In genomic region chr9:37026085-37026935, GRCh38 we compare ENCODE assay signal across 9 cellular contexts. TPM values are rescaled to one million over a fixed set of nuclear protein-coding genes. Genes with fewer than 3 reads are reported as not detected.
DNase-seq lines count a peak whose midpoint lies in the region; ATAC-seq, FAIRE-seq and TF ChIP-seq lines count a peak whose summit lies in the region.
"Had no signal": no experiment of that assay in that cellular context is flagged by ENCODE, and none has a peak within 500 bp of the region (broad histone marks: within the 10 kb centered on the region; RNA-seq: fewer than 3 reads in every experiment).

No MANE protein-coding gene starts in this region.

- intact Hi-C loops in HepG2 (cut with micrococcal nuclease; ENCODE audit: unreplicated experiment) (no loop called here), right lobe of liver (cut with DNase I) (no loop called here), vagina (cut with DNase I) (no loop called here)

- no peaks in the 10 kb centered on the region for H3K4me1 ChIP-seq in HepG2 (ENCODE audit: insufficient read depth, low read length)
- peaks cover 0 to 35% (median 14%) of the 10 kb centered on the region in 4 donors for H3K4me1 ChIP-seq in right lobe of liver
- peaks cover 4 to 15% of the 10 kb centered on the region in 2 experiments; a peak in 2 of 4 replicates for H3K4me1 ChIP-seq in SK-N-SH (ENCODE audit: control insufficient read depth in 1 of 2, insufficient read depth in 2 of 2, low read depth in 1 of 2, low read length in 1 of 2)
- peaks cover 49% of the 10 kb centered on the region for H3K4me1 ChIP-seq in vagina

- no peak for TF ChIP-seq EP300 in HepG2 (IDR thresholded peaks at IDR 0.05; ENCODE audit: low read depth in 2 of 2, low read length in 2 of 2)
- no peak for TF ChIP-seq EP300 in HepG2 (CRISPR knock-in tag; IDR thresholded peaks at IDR 0.05; ENCODE audit: borderline replicate concordance)
- TF ChIP-seq EP300 in SK-N-SH (IDR thresholded peaks at IDR 0.05; ENCODE audit: borderline replicate concordance in 1 of 2, low read depth in 1 of 2, low read length in 1 of 2), result no peak

- FAIRE-seq in HepG2 (lab: Jason Lieb, UNC), result no peak

- in situ Hi-C loops in HepG2 (cut with HindIII; ENCODE audit: extremely low pct_ligation_motif_present, low pct_unique_long_range_greater_than_20kb), result no loop called here

- no peak overlapping the region for H3K9ac ChIP-seq in HepG2 (ENCODE audit: insufficient read depth, low read depth, low read length)
- no peak overlapping the region for H3K9ac ChIP-seq in SK-N-SH

- no peaks in the 10 kb centered on the region for H3K36me3 ChIP-seq in HepG2 (replicated peaks in 1 of 2; ENCODE audit: control insufficient read depth in 1 of 2, insufficient read depth in 2 of 2, low read length in 2 of 2)
- no peaks in the 10 kb centered on the region for H3K36me3 ChIP-seq in right lobe of liver
- H3K36me3 ChIP-seq in SK-N-SH (replicated peaks in 1 of 2; ENCODE audit: control insufficient read depth in 1 of 2, insufficient read depth in 2 of 2, low read length in 1 of 2), result no peaks in the 10 kb centered on the region
- no peaks in the 10 kb centered on the region for H3K36me3 ChIP-seq in vagina

- DNase-seq in HepG2 (ENCODE audit: low spot score), result no peak
- DNase-seq in right lobe of liver, result no peak
- DNase-seq in SK-N-SH, result peak; percentile 80
- no peak for DNase-seq in vagina (ENCODE audit: extremely low spot score in 2 of 2)
- DNase-seq in NCI-H226, result no peak
- no peak for DNase-seq in 8988T
- DNase-seq: NCI-H510A had no signal

- H3F3A ChIP-seq in SK-N-SH (replicated peaks; ENCODE audit: insufficient read depth), result no peaks in the 10 kb centered on the region

- H3K4me2 ChIP-seq in HepG2 (ENCODE audit: low read depth, low read length), result no peak overlapping the region
- H3K4me2 ChIP-seq in SK-N-SH, result peak overlapping the region; percentile 87; the same call in 1 of the 2 replicates

- H3K27ac ChIP-seq in HepG2 (ENCODE audit: extremely low read length, insufficient read depth, low read length) (no peak overlapping the region), right lobe of liver (no peak overlapping the region), SK-N-SH (ENCODE audit: low read depth in 2 of 2, low read length in 1 of 2) (no peak overlapping the region), vagina (no peak overlapping the region)

- TF ChIP-seq POLR2A in HepG2 (IDR thresholded peaks at IDR 0.05; ENCODE audit: insufficient read depth in 1 of 2, low read depth in 2 of 2, low read length in 2 of 2) (no peak), right lobe of liver (IDR thresholded peaks at IDR 0.05) (no peak), vagina (IDR thresholded peaks at IDR 0.05) (no peak)

- WGBS in HepG2 (ENCODE audit: low lambda C conversion rate), result 24% methylated on average over 16 of the region's 63 CpGs
- 2% methylated on average over 13 of the region's 63 CpGs for WGBS in right lobe of liver (ENCODE audit: insufficient coverage, low coverage, low lambda C conversion rate, missing lambda C conversion rate)
- WGBS in SK-N-SH (ENCODE audit: low lambda C conversion rate), result 6% methylated on average over 17 of the region's 63 CpGs

- CTCF ChIA-PET in HepG2 (lab: Yijun Ruan, JAX; ENCODE audit: low intra/inter-chr PET ratio, low total read pairs) (no interaction called here), SK-N-SH (lab: Yijun Ruan, JAX) (interaction anchor here (1.0 to 2.7 kb wide), 6 partner anchors 12 to 236 kb away, joined by 3 to 14 read pairs (median 4); no protein-coding TSS in a partner anchor)

- ATAC-seq in HepG2, result no peak
- no peak for ATAC-seq in right lobe of liver
- no peak for ATAC-seq in HG03342 (IDR thresholded peaks at IDR 0.05; ENCODE audit: unreplicated experiment)

- peaks cover 15 to 89% of the 10 kb centered on the region in 2 experiments for H3K27me3 ChIP-seq in HepG2 (ENCODE audit: control insufficient read depth in 1 of 2, insufficient read depth in 2 of 2, low read length in 2 of 2)
- peaks cover 23 to 64% of the 10 kb centered on the region in 2 donors for H3K27me3 ChIP-seq in right lobe of liver
- peaks cover 57% of the 10 kb centered on the region for H3K27me3 ChIP-seq in SK-N-SH (ENCODE audit: insufficient read depth)
- peaks cover 41% of the 10 kb centered on the region for H3K27me3 ChIP-seq in vagina

- no peaks in the 10 kb centered on the region for H3K9me2 ChIP-seq in SK-N-SH

- H2AFZ ChIP-seq in HepG2 (ENCODE audit: low read length), result no peak overlapping the region
- no peak overlapping the region for H2AFZ ChIP-seq in SK-N-SH (ENCODE audit: low read depth)

- POLR2A ChIA-PET in HepG2 (lab: Yijun Ruan, JAX), result no interaction called here
- POLR2A ChIA-PET in SK-N-SH (lab: Yijun Ruan, JAX), result interaction anchor here (1.4 kb wide), 1 partner anchor 11 kb away, joined by 4 read pairs; no protein-coding TSS in a partner anchor

- no peak for TF ChIP-seq RAD21 in HepG2 (CRISPR knock-in tag; IDR thresholded peaks at IDR 0.05)
- no peak for TF ChIP-seq RAD21 in SK-N-SH (IDR thresholded peaks at IDR 0.05; ENCODE audit: low read length)

- BruUV-seq in HepG2 (replicated peaks; lab: Mats Ljungman, UMichigan), result no TSS peak

- no peaks in the 10 kb centered on the region for H3K79me2 ChIP-seq in HepG2 (ENCODE audit: insufficient read depth, low read length)
- no peaks in the 10 kb centered on the region for H3K79me2 ChIP-seq in SK-N-SH (ENCODE audit: insufficient read depth)

- H4K20me1 ChIP-seq in HepG2 (ENCODE audit: insufficient read depth, low read length) (0 out of 2 replicates have a peak, but pooled peaks cover 2% of the 10 kb centered on the region), SK-N-SH (ENCODE audit: insufficient read depth) (0 out of 2 replicates have a peak, but pooled peaks cover 5% of the 10 kb centered on the region)

- H3K9me3 ChIP-seq in HepG2 (ENCODE audit: low read length), result no peaks in the 10 kb centered on the region
- no peaks in the 10 kb centered on the region for H3K9me3 ChIP-seq in right lobe of liver
- H3K9me3 ChIP-seq in SK-N-SH, result no peaks in the 10 kb centered on the region
- no peaks in the 10 kb centered on the region for H3K9me3 ChIP-seq in iPS-18c (ENCODE audit: control insufficient read depth, insufficient read depth, low read length)
- no peaks in the 10 kb centered on the region for H3K9me3 ChIP-seq in vagina

- H3K4me3 ChIP-seq in HepG2 (replicated peaks in 1 of 3; ENCODE audit: insufficient read depth in 1 of 3, low read depth in 2 of 3, low read length in 3 of 3) (no peak overlapping the region), right lobe of liver (no peak overlapping the region), SK-N-SH (ENCODE audit: low read depth in 2 of 2, low read length in 1 of 2) (peak overlapping the region in 1 of 2 experiments; percentile 46; a peak in 3 of 4 replicates), iPS-18c (ENCODE audit: insufficient read depth, low read depth, low read length) (peak overlapping the region; percentile 52), vagina (peak overlapping the region; percentile 0 to 45)

- TF ChIP-seq CTCF in HepG2 (CRISPR knock-in tag; IDR thresholded peaks at IDR 0.05) (no peak), right lobe of liver (IDR thresholded peaks at IDR 0.05) (no peak), SK-N-SH (IDR thresholded peaks at IDR 0.05) (no peak), vagina (IDR thresholded peaks at IDR 0.05) (no peak)

TF ChIP-seq in HepG2, 621 proteins besides CTCF, POLR2A, EP300 and RAD21:
- TF ChIP-seq ARID2 (CRISPR knock-in tag; IDR thresholded peaks at IDR 0.05; ENCODE audit: borderline replicate concordance) (no peak), EZH2 (conservative IDR thresholded peaks at IDR 0.05; ENCODE audit: low read depth, low read length) (peak; percentile 74; the same call in 1 of the 2 replicates)

TF ChIP-seq in SK-N-SH, 30 proteins besides CTCF, POLR2A, EP300 and RAD21 (continues in another document):
- TF ChIP-seq TAF1 (IDR thresholded peaks at IDR 0.05; ENCODE audit: borderline replicate concordance, low read depth, low read length) (no peak), RFX5 (IDR thresholded peaks at IDR 0.05; ENCODE audit: low read length) (no peak), FOXJ3 (CRISPR knock-in tag; IDR thresholded peaks at IDR 0.05) (0 out of 2 replicates have a peak, but pooled peaks have one; percentile 19), JUND (IDR thresholded peaks at IDR 0.05) (no peak), FOXM1 (IDR thresholded peaks at IDR 0.05; ENCODE audit: low read depth) (no peak), RCOR1 (IDR thresholded peaks at IDR 0.05; ENCODE audit: low read length) (no peak), MEF2A (IDR thresholded peaks at IDR 0.05; ENCODE audit: borderline replicate concordance, low read depth) (no peak), GATA2 (CRISPR knock-in tag; IDR thresholded peaks at IDR 0.05) (no peak), SIN3A (IDR thresholded peaks at IDR 0.05; ENCODE audit: borderline replicate concordance, low read depth, low read length) (no peak)

RNA-seq across cellular contexts. Expression of gene PAX5, which starts 7.8 kb away (rescaled TPM):
- not detected in 2 replicates for total RNA-seq in HepG2 (2016; rRNA removed; fragmentation: Illumina TruSeq; extraction: Trizol)
- total RNA-seq in HepG2 (2016; cell fraction: cytosol; rRNA removed; fragmentation: Illumina TruSeq; extraction: Trizol; ENCODE audit: low read depth), result not detected in 2 replicates
- total RNA-seq in HepG2 (2016; cell fraction: insoluble cytoplasmic fraction; rRNA removed; fragmentation: Illumina TruSeq; extraction: Trizol), result not detected in 2 replicates
- total RNA-seq in HepG2 (2016; cell fraction: membrane; rRNA removed; fragmentation: Illumina TruSeq; extraction: Trizol), result not detected in 2 replicates
- total RNA-seq in HepG2 (2016; cell fraction: nucleus; rRNA removed; fragmentation: Illumina TruSeq; extraction: Trizol), result not detected in 2 replicates
- polyA plus RNA-seq in HepG2 (2011; rRNA removed), result not detected in 2 replicates
- not detected in 2 replicates for polyA plus RNA-seq in HepG2 (2011; cell fraction: cytosol; rRNA removed)
- polyA plus RNA-seq in HepG2 (2011; cell fraction: nucleus; rRNA removed), result 0.02 and 0.11 TPM in 2 replicates
- not detected in 2 replicates for polyA plus RNA-seq in HepG2 (2012)
- polyA plus RNA-seq in HepG2 (2016; cell fraction: cytosol; fragmentation: Illumina TruSeq; extraction: Trizol; ENCODE audit: low read depth), result not detected in 2 replicates
- not detected in 2 replicates for polyA plus RNA-seq in HepG2 (2016; cell fraction: insoluble cytoplasmic fraction; fragmentation: Illumina TruSeq; extraction: Trizol; ENCODE audit: low read depth)
- polyA plus RNA-seq in HepG2 (2016; cell fraction: membrane; fragmentation: Illumina TruSeq; extraction: Trizol; ENCODE audit: low read depth), result not detected in 2 replicates
- not detected in 2 replicates for polyA plus RNA-seq in HepG2 (2016; cell fraction: nucleus; fragmentation: Illumina TruSeq; extraction: Trizol; ENCODE audit: insufficient read depth, low read depth)
- polyA minus RNA-seq in HepG2 (2011; rRNA and poly(A)+ RNA removed; ENCODE audit: low replicate concordance), result 0.02 TPM in 1 of 2 replicates, not detected in the other
- not detected in 2 replicates for polyA minus RNA-seq in HepG2 (2011; cell fraction: cytosol; rRNA and poly(A)+ RNA removed)
- polyA minus RNA-seq in HepG2 (2011; cell fraction: nucleus; rRNA and poly(A)+ RNA removed), result not detected in 2 replicates
- total RNA-seq in right lobe of liver, result under 1 TPM in 2 of 6 experiments, not detected in 4; 0.12 to 0.18 TPM
- 0.05 and 0.15 TPM in 2 replicates for polyA plus RNA-seq in SK-N-SH (2012; rRNA removed)
- 0.04 and 0.22 TPM in 2 replicates for polyA plus RNA-seq in SK-N-SH (2012; cell fraction: cytosol; rRNA removed)
- polyA plus RNA-seq in SK-N-SH (2012; cell fraction: nucleus; rRNA removed), result 0.05 and 0.10 TPM in 2 replicates
- total RNA-seq in vagina, result 0.25 TPM

Comparison
In these comparisons a context has a peak if more than half of its experiments do, and no peak if none do; other contexts are left out.
1. H3K4me3 ChIP-seq: peak in iPS-18c (single experiment) and vagina (2 of 2); none in HepG2 (0 of 3) and right lobe of liver (0 of 3).
2. Of the 25 proteins assayed by ChIP-seq in both HepG2 and SK-N-SH: peak only in HepG2: none; only in SK-N-SH: FOXJ3 and MXI1; in both: none; in neither: 23.